ENCODE assay signal across 8 cellular contexts in the genomic region with DNA sequence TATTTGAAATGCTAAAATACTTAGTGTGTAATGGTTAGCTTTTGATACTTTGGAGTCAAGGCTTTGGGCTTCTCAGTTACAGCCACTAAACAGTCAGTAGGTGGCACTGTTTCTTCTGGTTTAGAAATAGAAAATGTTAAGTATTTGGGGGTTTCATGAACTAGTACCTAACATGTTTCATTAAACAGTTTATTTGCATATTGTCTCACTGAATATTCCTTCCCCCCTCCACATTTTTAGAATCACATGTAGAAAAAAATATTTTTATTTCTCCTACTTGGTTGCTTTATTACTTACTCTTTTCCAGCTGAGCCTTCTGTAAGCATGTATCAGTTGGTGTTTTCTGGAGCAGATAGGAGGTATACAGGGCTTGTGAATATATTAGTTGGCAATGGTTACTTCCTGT. TPM values are rescaled to one million over a fixed set of nuclear protein-coding genes. Genes with fewer than 3 reads are reported as not detected.
DNase-seq lines count a peak whose midpoint lies in the region; ATAC-seq, FAIRE-seq and TF ChIP-seq lines count a peak whose summit lies in the region.

No MANE protein-coding gene starts in this region.

- CTCF ChIA-PET in GM12878 (lab: Yijun Ruan, JAX), result interaction anchor here (0.6 to 6.6 kb wide), 33 partner anchors 9 to 788 kb away, joined by 3 to 78 read pairs (median 3); a partner anchor contains a TSS

- TF ChIP-seq EP300 in GM12878 (IDR thresholded peaks at IDR 0.05; ENCODE audit: borderline replicate concordance in 1 of 2, control insufficient read depth in 1 of 2, low read depth in 2 of 2, low read length in 2 of 2), result no peak
- TF ChIP-seq EP300 in upper lobe of left lung (IDR thresholded peaks at IDR 0.05), result no peak

- H3K9ac ChIP-seq in GM12878 (ENCODE audit: control insufficient read depth, insufficient read depth, low read length), result no peak overlapping the region

- no peak overlapping the region for H3K4me2 ChIP-seq in GM12878 (ENCODE audit: control insufficient read depth, insufficient read depth)

- intact Hi-C loops in GM12878 (cut with micrococcal nuclease; ENCODE audit: unreplicated experiment), result loop anchor here (1.0 to 2.0 kb wide), 2 partner anchors 258 to 319 kb away; no protein-coding TSS in a partner anchor

- in situ Hi-C loops in GM12878 (cut with MboI), result loop anchor here (25.0 kb wide), 1 partner anchor 1502 kb away; a partner anchor contains a TSS

- H3K27me3 ChIP-seq in GM12878 (replicated peaks in 1 of 2; ENCODE audit: control insufficient read depth in 2 of 2, insufficient read depth in 2 of 2, low read length in 1 of 2) (no peaks in the 10 kb centered on the region), upper lobe of left lung (no peaks in the 10 kb centered on the region)

- DNase-seq in CD1c-positive myeloid dendritic cell (ENCODE audit: extremely low spot score) (peak; percentile 58), NCI-H1694 treated with DMSO at 0.1 percent for 48 hours (lab: John Stamatoyannopoulos, UW) (peak; percentile 53), GM12878 (ENCODE audit: low read depth, low spot score) (no peak), upper lobe of left lung (no peak)

- H3K79me2 ChIP-seq in GM12878 (ENCODE audit: control insufficient read depth, insufficient read depth, low read length), result no peaks in the 10 kb centered on the region; the same call in 1 of the 2 replicates

- SMC1A ChIA-PET in GM12878 (lab: Charles Lee; ENCODE audit: uncharacterized antibody, unreplicated experiment), result interaction anchor here (0.7 to 3.1 kb wide), 15 partner anchors 9 to 1503 kb away, joined by 3 to 46 read pairs (median 3); no protein-coding TSS in a partner anchor

- FAIRE-seq in GM12878 (lab: Jason Lieb, UNC) (peak; percentile 81), islet of Langerhans (lab: Jason Lieb, UNC) (peak; percentile 76)

- H3K4me3 ChIP-seq in GM12878, result no peak overlapping the region
- H3K4me3 ChIP-seq in upper lobe of left lung, result no peak overlapping the region

- H3K27ac ChIP-seq in GM12878 (ENCODE audit: control insufficient read depth, insufficient read depth) (no peak overlapping the region), upper lobe of left lung (no peak overlapping the region)

- no peak overlapping the region for H2AFZ ChIP-seq in GM12878 (ENCODE audit: control insufficient read depth, low read depth, low read length)

- TF ChIP-seq CTCF in GM12878 (IDR thresholded peaks at IDR 0.05 in 2 of 3, conservative IDR thresholded peaks at IDR 0.05 in 1 of 3; ENCODE audit: control insufficient read depth in 2 of 3, extremely low read depth in 1 of 3, insufficient read depth in 1 of 3, low read depth in 3 of 3, low read length in 3 of 3), result peak; percentile 69 to 71 (median 71)
- peak; percentile 58 to 74 (median 64) for TF ChIP-seq CTCF in upper lobe of left lung (IDR thresholded peaks at IDR 0.05)

- TF ChIP-seq POLR2A in GM12878 (IDR thresholded peaks at IDR 0.05; ENCODE audit: low read depth, low read length) (no peak), upper lobe of left lung (IDR thresholded peaks at IDR 0.05) (no peak)

- ATAC-seq in GM18511 (IDR thresholded peaks at IDR 0.05; ENCODE audit: unreplicated experiment), result peak; percentile 86
- ATAC-seq in HG02884 (IDR thresholded peaks at IDR 0.05; ENCODE audit: unreplicated experiment), result peak; percentile 87
- ATAC-seq in GM12878, result peak; percentile 90
- ATAC-seq in upper lobe of left lung (ENCODE audit: low FRiP score in 2 of 2), result peak in 1 of 2 donors; percentile 72
- no peak for ATAC-seq in HG02623 (IDR thresholded peaks at IDR 0.05; ENCODE audit: unreplicated experiment)

- H3K36me3 ChIP-seq in GM12878 (ENCODE audit: control insufficient read depth in 2 of 2, insufficient read depth in 2 of 2, low read length in 1 of 2), result peaks cover 0 to 1% of the 10 kb centered on the region in 2 experiments; a peak in 1 of 4 replicates
- peaks cover 0 to 6% (median 0%) of the 10 kb centered on the region in 4 donors for H3K36me3 ChIP-seq in upper lobe of left lung

- H3K9me3 ChIP-seq in GM12878 (replicated peaks; ENCODE audit: control insufficient read depth, insufficient read depth, low read length) (no peaks in the 10 kb centered on the region), upper lobe of left lung (no peaks in the 10 kb centered on the region)

- POLR2A ChIA-PET in GM12878 (lab: Charles Lee), result no interaction called here

- H4K20me1 ChIP-seq in GM12878 (ENCODE audit: control insufficient read depth, insufficient read depth), result no peaks in the 10 kb centered on the region

- no TSS peak for BruUV-seq in GM12878 (replicated peaks; lab: Mats Ljungman, UMichigan)

- TF ChIP-seq RAD21 in GM12878 (IDR thresholded peaks at IDR 0.05; ENCODE audit: insufficient read depth, low read depth, low read length), result peak; percentile 83

- H3K4me1 ChIP-seq in GM12878 (ENCODE audit: control insufficient read depth, insufficient read depth, low read length) (no peaks in the 10 kb centered on the region), upper lobe of left lung (peaks cover 0 to 2% (median 0%) of the 10 kb centered on the region in 4 donors)

- RAD21 ChIA-PET in GM12878 (lab: Charles Lee; ENCODE audit: unreplicated experiment), result interaction anchor here (0.9 to 2.4 kb wide), 9 partner anchors 24 to 326 kb away, joined by 3 to 18 read pairs (median 3); no protein-coding TSS in a partner anchor

TF ChIP-seq in GM12878, 131 proteins besides CTCF, POLR2A, EP300 and RAD21:
- TF ChIP-seq, protein P1, sequence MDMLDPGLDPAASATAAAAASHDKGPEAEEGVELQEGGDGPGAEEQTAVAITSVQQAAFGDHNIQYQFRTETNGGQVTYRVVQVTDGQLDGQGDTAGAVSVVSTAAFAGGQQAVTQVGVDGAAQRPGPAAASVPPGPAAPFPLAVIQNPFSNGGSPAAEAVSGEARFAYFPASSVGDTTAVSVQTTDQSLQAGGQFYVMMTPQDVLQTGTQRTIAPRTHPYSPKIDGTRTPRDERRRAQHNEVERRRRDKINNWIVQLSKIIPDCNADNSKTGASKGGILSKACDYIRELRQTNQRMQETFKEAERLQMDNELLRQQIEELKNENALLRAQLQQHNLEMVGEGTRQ (IDR thresholded peaks at IDR 0.05; ENCODE audit: borderline replicate concordance, low read depth, low read length), result no peak
- 0 out of 2 replicates have a peak, but pooled peaks have one; percentile 14 for TF ChIP-seq ZNF24 (IDR thresholded peaks at IDR 0.05)
- TF ChIP-seq SMC3 (IDR thresholded peaks at IDR 0.05; ENCODE audit: borderline replicate concordance, low read length), result peak; percentile 72

RNA-seq across cellular contexts. Expression of a gene that starts 48.0 kb away (rescaled TPM):
- 75.5 and 78.6 TPM in 2 replicates for total RNA-seq in GM12878 (2013; cell fraction: nucleolus; rRNA removed)
- total RNA-seq in GM12878 (2014; rRNA removed) (22.1 and 24.4 TPM in 2 replicates), GM12878 (2014; rRNA removed; fragmentation: Illumina TruSeq; extraction: Trizol) (34.3 and 34.8 TPM in 2 replicates), GM12878 (2021) (33.6 and 37.7 TPM in 2 replicates), upper lobe of left lung (10 to 100 TPM; 12.2 to 40.4 (median 18.8) TPM)
- polyA plus RNA-seq in GM12878 (2011; ENCODE audit: low read depth), result 5.8 TPM
- polyA plus RNA-seq in GM12878 (2011; rRNA removed) (25.8 and 33.2 TPM in 2 replicates), GM12878 (2014; fragmentation: Illumina TruSeq; extraction: Trizol) (33.7 and 45.3 TPM in 2 replicates), GM12878 (2014; fragmentation: Nextera tagmentation; extraction: Ambion mirVana) (10 to 100 TPM; 17.4 to 20.9 TPM), GM12878 (2014; rRNA removed) (14.1 and 15.6 TPM in 2 replicates), GM12878 (2016; fragmentation: Nextera tagmentation; extraction: Ambion mirVana) (10 to 100 TPM; 48.9 to 49.3 TPM)
- polyA plus RNA-seq in GM12878 (2011; cell fraction: cytosol; rRNA removed), result 18.1 and 21.6 TPM in 2 replicates
- 18.1 and 18.7 TPM in 2 replicates for polyA plus RNA-seq in GM12878 (2011; cell fraction: nucleus; rRNA removed)
- polyA plus RNA-seq in GM12878 (2012), result 6.0 and 10.2 TPM in 2 replicates
- 73.0 and 118 TPM in 2 replicates for polyA minus RNA-seq in GM12878 (2011; rRNA and poly(A)+ RNA removed)
- 24.4 and 35.8 TPM in 2 replicates for polyA minus RNA-seq in GM12878 (2011; cell fraction: cytosol; rRNA and poly(A)+ RNA removed)
- 36.4 and 57.5 TPM in 2 replicates for polyA minus RNA-seq in GM12878 (2011; cell fraction: nucleus; rRNA and poly(A)+ RNA removed)

RNA-seq across cellular contexts. Expression of a gene that starts 56.9 kb away (rescaled TPM):
- 29.9 TPM in 2 replicates for total RNA-seq in GM12878 (2013; cell fraction: nucleolus; rRNA removed)
- total RNA-seq in GM12878 (2014; rRNA removed) (44.1 and 45.6 TPM in 2 replicates), GM12878 (2014; rRNA removed; fragmentation: Illumina TruSeq; extraction: Trizol) (22.6 and 23.8 TPM in 2 replicates), GM12878 (2021) (28.9 and 32.0 TPM in 2 replicates), upper lobe of left lung (10 to 100 TPM in 3 of 6 donors, 1 to 10 TPM in 3; 2.1 to 24.5 (median 13.0) TPM)
- polyA plus RNA-seq in GM12878 (2011; ENCODE audit: low read depth), result 7.9 TPM
- polyA plus RNA-seq in GM12878 (2011; rRNA removed) (34.3 and 44.9 TPM in 2 replicates), GM12878 (2014; fragmentation: Illumina TruSeq; extraction: Trizol) (28.8 and 32.1 TPM in 2 replicates), GM12878 (2014; fragmentation: Nextera tagmentation; extraction: Ambion mirVana) (10 to 100 TPM; 19.0 to 26.4 TPM), GM12878 (2014; rRNA removed) (42.6 and 43.8 TPM in 2 replicates), GM12878 (2016; fragmentation: Nextera tagmentation; extraction: Ambion mirVana) (10 to 100 TPM; 66.2 TPM)
- polyA plus RNA-seq in GM12878 (2011; cell fraction: cytosol; rRNA removed), result 17.5 and 18.9 TPM in 2 replicates
- polyA plus RNA-seq in GM12878 (2011; cell fraction: nucleus; rRNA removed), result 21.0 and 25.2 TPM in 2 replicates
- 15.4 and 19.5 TPM in 2 replicates for polyA plus RNA-seq in GM12878 (2012)
- 14.9 and 17.2 TPM in 2 replicates for polyA minus RNA-seq in GM12878 (2011; rRNA and poly(A)+ RNA removed)
- 5.7 and 7.9 TPM in 2 replicates for polyA minus RNA-seq in GM12878 (2011; cell fraction: cytosol; rRNA and poly(A)+ RNA removed)
- polyA minus RNA-seq in GM12878 (2011; cell fraction: nucleus; rRNA and poly(A)+ RNA removed), result 10.3 and 12.7 TPM in 2 replicates

Comparison
In these comparisons a context has a peak if more than half of its experiments do, and no peak if none do; other contexts are left out.
1. DNase-seq: peak in CD1c-positive myeloid dendritic cell (single experiment) and NCI-H1694 treated with DMSO at 0.1 percent for 48 hours (single experiment); none in GM12878 (single experiment) and upper lobe of left lung (0 of 2).